ENCODE assay signal across 29 cellular contexts in genomic region chr21:19713324-19713723, GRCh38.
"Had no signal": no experiment of that assay in that cellular context is flagged by ENCODE, and none has a peak within 500 bp of the region (broad histone marks: within the 10 kb centered on the region; RNA-seq: fewer than 3 reads in every experiment).

No MANE protein-coding gene starts in this region.

- H3K27ac ChIP-seq: ascending aorta, cardiac muscle cell, VCaP had no signal

- H3K9me3 ChIP-seq: ascending aorta had no signal

- H3K4me1 ChIP-seq: ascending aorta had no signal

- H3K36me3 ChIP-seq: ascending aorta, cardiac muscle cell had no signal

- ATAC-seq: activated CD8-positive, alpha-beta T cell treated with anti-CD3 and anti-CD28 coated beads for 36 hours; activated naive CD8-positive, alpha-beta T cell treated with anti-CD3 and anti-CD28 coated beads, Interleukin-2, amount 50 U/mL, for 24 hours had no signal

- H3K4me3 ChIP-seq: ascending aorta, cardiac muscle cell had no signal

- FAIRE-seq: bronchial epithelial cell, TTC549 had no signal

- DNase-seq: activated B cell treated with CpG ODN at 0.5 μM for 24 hours; activated CD4-positive, alpha-beta memory T cell treated with anti-CD3 and anti-CD28 coated beads for 36 hours; activated CD4-positive, alpha-beta T cell treated with anti-CD3 and anti-CD28 coated beads for 4 hours; activated CD4-positive, alpha-beta T cell treated with anti-CD3 and anti-CD28 coated beads, Interleukin-2, amount 10 ng/mL, durations not matched to agents 24 days and 14 days; activated CD4-positive, alpha-beta T cell treated with anti-CD3 and anti-CD28 coated beads, Interleukin-2, amount 50 U/mL, for 1 hour; activated CD4-positive, alpha-beta T cell treated with anti-CD3 and anti-CD28 coated beads, Interleukin-2, amount 50 U/mL, for 4 hours; activated CD4-positive, CD25-positive, alpha-beta regulatory T cell treated with anti-CD3 and anti-CD28 coated beads, Interleukin-2, amount 50 U/mL, for 72 hours; activated CD8-positive, alpha-beta memory T cell treated with anti-CD3 and anti-CD28 coated beads, Interleukin-2, amount 50 U/mL, for 4 hours; activated CD8-positive, alpha-beta T cell treated with anti-CD3 and anti-CD28 coated beads for 36 hours; activated effector memory CD4-positive, alpha-beta T cell treated with Interleukin-2 at 50 U/mL for 16 hours; activated gamma-delta T cell; activated naive CD4-positive, alpha-beta T cell treated with anti-CD3 and anti-CD28 coated beads, Interleukin-2, amount 10 ng/mL, durations not matched to agents 7 days and 5 days; activated naive CD4-positive, alpha-beta T cell treated with Interleukin-2 at 50 U/mL for 16 hours; activated naive CD8-positive, alpha-beta T cell treated with anti-CD3 and anti-CD28 coated beads, Interleukin-2, amount 10 ng/mL, durations not matched to agents 7 days and 5 days; activated naive CD8-positive, alpha-beta T cell treated with anti-CD3 and anti-CD28 coated beads, Interleukin-2, amount 50 U/mL, for 24 hours; activated T-cell treated with anti-CD3 and anti-CD28 coated beads for 4 hours; activated T-cell treated with anti-CD3 and anti-CD28 coated beads, Interleukin-2, amount 50 U/mL, for 24 hours; activated T-cell treated with anti-CD3 and anti-CD28 coated beads, Interleukin-2, amount 50 U/mL, for 48 hours; amygdala; anterior cingulate cortex; caudate nucleus; cerebellar nuclear complex; T-helper 2 cell; T-helper 9 cell had no signal
